ENCODE assay signal across 29 cellular contexts in genomic region chr3:178645503-178645902, GRCh38.
"Had no signal": no experiment of that assay in that cellular context is flagged by ENCODE, and none has a peak within 500 bp of the region (broad histone marks: within the 10 kb centered on the region; RNA-seq: fewer than 3 reads in every experiment).

No MANE protein-coding gene starts in this region.

- H3K27ac ChIP-seq: adrenal gland, body of pancreas, colonic mucosa had no signal

- H3K4me1 Mint-ChIP-seq: activated CD4-positive, alpha-beta T cell treated with anti-CD3 and anti-CD28 coated beads for 36 hours; activated CD4-positive, alpha-beta T cell treated with anti-CD3 and anti-CD28 coated beads, Interleukin-2, amount 10 ng/mL, durations not matched to agents 24 days and 14 days; activated CD8-positive, alpha-beta memory T cell treated with anti-CD3 and anti-CD28 coated beads, Interleukin-2, amount 10 ng/mL, durations not matched to agents 7 days and 5 days; activated naive CD4-positive, alpha-beta T cell treated with anti-CD3 and anti-CD28 coated beads, Interleukin-2, amount 50 U/mL, for 24 hours; activated naive CD8-positive, alpha-beta T cell treated with anti-CD3 and anti-CD28 coated beads for 36 hours; activated naive CD8-positive, alpha-beta T cell treated with anti-CD3 and anti-CD28 coated beads, Interleukin-2, amount 50 U/mL, for 24 hours; endodermal cell had no signal

- H3K27ac Mint-ChIP-seq: activated CD4-positive, alpha-beta memory T cell treated with anti-CD3 and anti-CD28 coated beads for 36 hours; activated CD4-positive, alpha-beta T cell treated with anti-CD3 and anti-CD28 coated beads for 36 hours; activated CD4-positive, alpha-beta T cell treated with anti-CD3 and anti-CD28 coated beads, Interleukin-2, amount 10 ng/mL, durations not matched to agents 24 days and 14 days; activated CD8-positive, alpha-beta memory T cell treated with anti-CD3 and anti-CD28 coated beads, Interleukin-2, amount 10 ng/mL, durations not matched to agents 7 days and 5 days; activated CD8-positive, alpha-beta T cell treated with anti-CD3 and anti-CD28 coated beads, Interleukin-2, amount 10 ng/mL, durations not matched to agents 7 days and 5 days; activated naive CD4-positive, alpha-beta T cell treated with anti-CD3 and anti-CD28 coated beads for 36 hours; activated naive CD4-positive, alpha-beta T cell treated with anti-CD3 and anti-CD28 coated beads, Interleukin-2, amount 50 U/mL, for 24 hours; activated naive CD8-positive, alpha-beta T cell treated with anti-CD3 and anti-CD28 coated beads for 36 hours; activated naive CD8-positive, alpha-beta T cell treated with anti-CD3 and anti-CD28 coated beads, Interleukin-2, amount 50 U/mL, for 24 hours; activated T-helper 1 cell treated with anti-CD3 and anti-CD28 coated beads, Interleukin-12 subunit alpha, Interleukin-12 subunit beta, Interleukin-2, Interleukin-4 antibody, amounts not matched to agents 30 ng/mL and 10 ng/mL and 1 ng/mL, durations not matched to agents 14 hours and 24 hours and 36 hours; activated T-helper 2 cell treated with anti-CD3 and anti-CD28 coated beads, Interferon-gamma antibody, Interleukin-2, Interleukin-4, amounts not matched to agents 10 μg/mL and 5 μg/mL and 100 μg/mL, durations not matched to agents 14 hours and 24 hours and 36 hours; endodermal cell had no signal

- H3K4me3 ChIP-seq: adrenal gland, body of pancreas, colonic mucosa had no signal

- H3K4me3 Mint-ChIP-seq: activated CD4-positive, alpha-beta memory T cell treated with anti-CD3 and anti-CD28 coated beads for 36 hours; activated CD4-positive, alpha-beta T cell treated with anti-CD3 and anti-CD28 coated beads for 36 hours; activated CD4-positive, alpha-beta T cell treated with anti-CD3 and anti-CD28 coated beads, Interleukin-2, amount 10 ng/mL, durations not matched to agents 24 days and 14 days; activated CD8-positive, alpha-beta memory T cell treated with anti-CD3 and anti-CD28 coated beads, Interleukin-2, amount 10 ng/mL, durations not matched to agents 7 days and 5 days; activated CD8-positive, alpha-beta T cell treated with anti-CD3 and anti-CD28 coated beads, Interleukin-2, amount 10 ng/mL, durations not matched to agents 7 days and 5 days; activated naive CD4-positive, alpha-beta T cell treated with anti-CD3 and anti-CD28 coated beads for 36 hours; activated naive CD4-positive, alpha-beta T cell treated with anti-CD3 and anti-CD28 coated beads, Interleukin-2, amount 50 U/mL, for 24 hours; activated naive CD8-positive, alpha-beta T cell treated with anti-CD3 and anti-CD28 coated beads for 36 hours; activated naive CD8-positive, alpha-beta T cell treated with anti-CD3 and anti-CD28 coated beads, Interleukin-2, amount 50 U/mL, for 24 hours; activated T-helper 1 cell treated with anti-CD3 and anti-CD28 coated beads, Interleukin-12 subunit alpha, Interleukin-12 subunit beta, Interleukin-2, Interleukin-4 antibody, amounts not matched to agents 30 ng/mL and 10 ng/mL and 1 ng/mL, durations not matched to agents 14 hours and 24 hours and 36 hours; endodermal cell had no signal

- H3K9me3 Mint-ChIP-seq: activated CD4-positive, alpha-beta T cell treated with anti-CD3 and anti-CD28 coated beads, Interleukin-2, amount 10 ng/mL, durations not matched to agents 24 days and 14 days; activated naive CD8-positive, alpha-beta T cell treated with anti-CD3 and anti-CD28 coated beads for 36 hours; activated naive CD8-positive, alpha-beta T cell treated with anti-CD3 and anti-CD28 coated beads, Interleukin-2, amount 50 U/mL, for 24 hours; activated T-helper 2 cell treated with anti-CD3 and anti-CD28 coated beads, Interferon-gamma antibody, Interleukin-2, Interleukin-4, amounts not matched to agents 10 μg/mL and 5 μg/mL and 100 μg/mL, durations not matched to agents 14 hours and 24 hours and 36 hours; endodermal cell had no signal

- H3K9me3 ChIP-seq: adrenal gland, body of pancreas, colonic mucosa had no signal

- H3K36me3 Mint-ChIP-seq: activated CD4-positive, alpha-beta memory T cell treated with anti-CD3 and anti-CD28 coated beads for 36 hours; activated CD8-positive, alpha-beta memory T cell treated with anti-CD3 and anti-CD28 coated beads, Interleukin-2, amount 10 ng/mL, durations not matched to agents 7 days and 5 days; activated naive CD4-positive, alpha-beta T cell treated with anti-CD3 and anti-CD28 coated beads, Interleukin-2, amount 50 U/mL, for 24 hours; activated naive CD8-positive, alpha-beta T cell treated with anti-CD3 and anti-CD28 coated beads for 36 hours had no signal

- ATAC-seq: activated CD4-positive, alpha-beta T cell treated with anti-CD3 and anti-CD28 coated beads for 36 hours; activated CD8-positive, alpha-beta memory T cell treated with anti-CD3 and anti-CD28 coated beads, Interleukin-2, amount 10 ng/mL, durations not matched to agents 7 days and 5 days; activated CD8-positive, alpha-beta T cell treated with anti-CD3 and anti-CD28 coated beads, Interleukin-2, amount 10 ng/mL, durations not matched to agents 7 days and 5 days; activated naive CD8-positive, alpha-beta T cell treated with anti-CD3 and anti-CD28 coated beads, Interleukin-2, amount 50 U/mL, for 24 hours; body of pancreas; esophagus mucosa had no signal

- H3K4me1 ChIP-seq: adrenal gland, body of pancreas, colonic mucosa had no signal

- H3K36me3 ChIP-seq: adrenal gland, colonic mucosa had no signal

- H3K27me3 ChIP-seq: adrenal gland, body of pancreas, colonic mucosa had no signal

- DNase-seq: activated CD4-positive, alpha-beta memory T cell treated with anti-CD3 and anti-CD28 coated beads for 36 hours; activated CD4-positive, alpha-beta T cell treated with anti-CD3 and anti-CD28 coated beads for 36 hours; activated CD4-positive, alpha-beta T cell treated with anti-CD3 and anti-CD28 coated beads, Interleukin-2, amount 10 ng/mL, durations not matched to agents 24 days and 14 days; activated CD4-positive, CD25-positive, alpha-beta regulatory T cell; activated CD4-positive, CD25-positive, alpha-beta regulatory T cell treated with anti-CD3 and anti-CD28 coated beads, Interleukin-2, amount 50 U/mL, for 72 hours; activated CD8-positive, alpha-beta memory T cell treated with anti-CD3 and anti-CD28 coated beads, Interleukin-2, amount 10 ng/mL, durations not matched to agents 7 days and 5 days; activated CD8-positive, alpha-beta memory T cell treated with anti-CD3 and anti-CD28 coated beads, Interleukin-2, amount 50 U/mL, for 4 hours; activated CD8-positive, alpha-beta T cell treated with anti-CD3 and anti-CD28 coated beads, Interleukin-2, amount 10 ng/mL, durations not matched to agents 7 days and 5 days; activated effector memory CD4-positive, alpha-beta T cell treated with anti-CD3 and anti-CD28 coated beads, Interleukin-2, amount 50 U/mL, for 16 hours; activated naive CD4-positive, alpha-beta T cell treated with anti-CD3 and anti-CD28 coated beads for 36 hours; activated naive CD8-positive, alpha-beta T cell treated with anti-CD3 and anti-CD28 coated beads for 36 hours; activated naive CD8-positive, alpha-beta T cell treated with anti-CD3 and anti-CD28 coated beads, Interleukin-2, amount 50 U/mL, for 24 hours; activated T-cell treated with anti-CD3 and anti-CD28 coated beads, Interleukin-2, amount 50 U/mL, for 1 hour; activated T-cell treated with anti-CD3 and anti-CD28 coated beads, Interleukin-2, amount 50 U/mL, for 48 hours; adrenal gland; amygdala; aorta; body of pancreas; central memory CD4-positive, alpha-beta T cell; cerebellar nuclear complex; colonic mucosa; effector memory CD4-positive, alpha-beta T cell; endodermal cell; head of caudate nucleus; T-helper 2 cell had no signal
